ENCODE assay signal across 1 cellular context in the genomic region with DNA sequence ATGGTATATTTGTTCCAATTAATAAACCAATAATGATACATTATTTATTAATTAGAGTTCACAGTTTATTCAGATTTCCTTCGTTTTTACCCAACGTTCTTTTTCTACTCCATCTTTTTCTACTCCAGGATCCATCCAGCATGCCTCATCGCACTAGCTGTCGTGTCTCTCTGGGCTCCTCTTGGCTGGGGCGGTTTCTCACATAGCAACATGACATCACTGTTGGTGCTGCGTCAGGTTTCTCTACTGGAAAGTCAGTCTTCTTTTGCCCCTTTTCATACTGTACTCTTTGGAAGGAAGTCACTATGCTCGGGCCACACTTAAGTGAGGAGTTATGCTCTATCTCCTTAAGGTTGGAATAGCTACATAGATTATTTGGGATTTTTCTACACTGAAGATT.
TF ChIP-seq lines count a peak whose summit lies in the region.

No MANE protein-coding gene starts in this region.

TF ChIP-seq in H1, 55 proteins besides CTCF, POLR2A, EP300 and RAD21:
- TF ChIP-seq, protein P1, sequence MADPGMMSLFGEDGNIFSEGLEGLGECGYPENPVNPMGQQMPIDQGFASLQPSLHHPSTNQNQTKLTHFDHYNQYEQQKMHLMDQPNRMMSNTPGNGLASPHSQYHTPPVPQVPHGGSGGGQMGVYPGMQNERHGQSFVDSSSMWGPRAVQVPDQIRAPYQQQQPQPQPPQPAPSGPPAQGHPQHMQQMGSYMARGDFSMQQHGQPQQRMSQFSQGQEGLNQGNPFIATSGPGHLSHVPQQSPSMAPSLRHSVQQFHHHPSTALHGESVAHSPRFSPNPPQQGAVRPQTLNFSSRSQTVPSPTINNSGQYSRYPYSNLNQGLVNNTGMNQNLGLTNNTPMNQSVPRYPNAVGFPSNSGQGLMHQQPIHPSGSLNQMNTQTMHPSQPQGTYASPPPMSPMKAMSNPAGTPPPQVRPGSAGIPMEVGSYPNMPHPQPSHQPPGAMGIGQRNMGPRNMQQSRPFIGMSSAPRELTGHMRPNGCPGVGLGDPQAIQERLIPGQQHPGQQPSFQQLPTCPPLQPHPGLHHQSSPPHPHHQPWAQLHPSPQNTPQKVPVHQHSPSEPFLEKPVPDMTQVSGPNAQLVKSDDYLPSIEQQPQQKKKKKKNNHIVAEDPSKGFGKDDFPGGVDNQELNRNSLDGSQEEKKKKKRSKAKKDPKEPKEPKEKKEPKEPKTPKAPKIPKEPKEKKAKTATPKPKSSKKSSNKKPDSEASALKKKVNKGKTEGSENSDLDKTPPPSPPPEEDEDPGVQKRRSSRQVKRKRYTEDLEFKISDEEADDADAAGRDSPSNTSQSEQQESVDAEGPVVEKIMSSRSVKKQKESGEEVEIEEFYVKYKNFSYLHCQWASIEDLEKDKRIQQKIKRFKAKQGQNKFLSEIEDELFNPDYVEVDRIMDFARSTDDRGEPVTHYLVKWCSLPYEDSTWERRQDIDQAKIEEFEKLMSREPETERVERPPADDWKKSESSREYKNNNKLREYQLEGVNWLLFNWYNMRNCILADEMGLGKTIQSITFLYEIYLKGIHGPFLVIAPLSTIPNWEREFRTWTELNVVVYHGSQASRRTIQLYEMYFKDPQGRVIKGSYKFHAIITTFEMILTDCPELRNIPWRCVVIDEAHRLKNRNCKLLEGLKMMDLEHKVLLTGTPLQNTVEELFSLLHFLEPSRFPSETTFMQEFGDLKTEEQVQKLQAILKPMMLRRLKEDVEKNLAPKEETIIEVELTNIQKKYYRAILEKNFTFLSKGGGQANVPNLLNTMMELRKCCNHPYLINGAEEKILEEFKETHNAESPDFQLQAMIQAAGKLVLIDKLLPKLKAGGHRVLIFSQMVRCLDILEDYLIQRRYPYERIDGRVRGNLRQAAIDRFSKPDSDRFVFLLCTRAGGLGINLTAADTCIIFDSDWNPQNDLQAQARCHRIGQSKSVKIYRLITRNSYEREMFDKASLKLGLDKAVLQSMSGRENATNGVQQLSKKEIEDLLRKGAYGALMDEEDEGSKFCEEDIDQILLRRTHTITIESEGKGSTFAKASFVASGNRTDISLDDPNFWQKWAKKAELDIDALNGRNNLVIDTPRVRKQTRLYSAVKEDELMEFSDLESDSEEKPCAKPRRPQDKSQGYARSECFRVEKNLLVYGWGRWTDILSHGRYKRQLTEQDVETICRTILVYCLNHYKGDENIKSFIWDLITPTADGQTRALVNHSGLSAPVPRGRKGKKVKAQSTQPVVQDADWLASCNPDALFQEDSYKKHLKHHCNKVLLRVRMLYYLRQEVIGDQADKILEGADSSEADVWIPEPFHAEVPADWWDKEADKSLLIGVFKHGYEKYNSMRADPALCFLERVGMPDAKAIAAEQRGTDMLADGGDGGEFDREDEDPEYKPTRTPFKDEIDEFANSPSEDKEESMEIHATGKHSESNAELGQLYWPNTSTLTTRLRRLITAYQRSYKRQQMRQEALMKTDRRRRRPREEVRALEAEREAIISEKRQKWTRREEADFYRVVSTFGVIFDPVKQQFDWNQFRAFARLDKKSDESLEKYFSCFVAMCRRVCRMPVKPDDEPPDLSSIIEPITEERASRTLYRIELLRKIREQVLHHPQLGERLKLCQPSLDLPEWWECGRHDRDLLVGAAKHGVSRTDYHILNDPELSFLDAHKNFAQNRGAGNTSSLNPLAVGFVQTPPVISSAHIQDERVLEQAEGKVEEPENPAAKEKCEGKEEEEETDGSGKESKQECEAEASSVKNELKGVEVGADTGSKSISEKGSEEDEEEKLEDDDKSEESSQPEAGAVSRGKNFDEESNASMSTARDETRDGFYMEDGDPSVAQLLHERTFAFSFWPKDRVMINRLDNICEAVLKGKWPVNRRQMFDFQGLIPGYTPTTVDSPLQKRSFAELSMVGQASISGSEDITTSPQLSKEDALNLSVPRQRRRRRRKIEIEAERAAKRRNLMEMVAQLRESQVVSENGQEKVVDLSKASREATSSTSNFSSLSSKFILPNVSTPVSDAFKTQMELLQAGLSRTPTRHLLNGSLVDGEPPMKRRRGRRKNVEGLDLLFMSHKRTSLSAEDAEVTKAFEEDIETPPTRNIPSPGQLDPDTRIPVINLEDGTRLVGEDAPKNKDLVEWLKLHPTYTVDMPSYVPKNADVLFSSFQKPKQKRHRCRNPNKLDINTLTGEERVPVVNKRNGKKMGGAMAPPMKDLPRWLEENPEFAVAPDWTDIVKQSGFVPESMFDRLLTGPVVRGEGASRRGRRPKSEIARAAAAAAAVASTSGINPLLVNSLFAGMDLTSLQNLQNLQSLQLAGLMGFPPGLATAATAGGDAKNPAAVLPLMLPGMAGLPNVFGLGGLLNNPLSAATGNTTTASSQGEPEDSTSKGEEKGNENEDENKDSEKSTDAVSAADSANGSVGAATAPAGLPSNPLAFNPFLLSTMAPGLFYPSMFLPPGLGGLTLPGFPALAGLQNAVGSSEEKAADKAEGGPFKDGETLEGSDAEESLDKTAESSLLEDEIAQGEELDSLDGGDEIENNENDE (IDR thresholded peaks at IDR 0.05; ENCODE audit: insufficient replicate concordance, low read length): no peak
- TF ChIP-seq EZH2 (IDR thresholded peaks at IDR 0.05; ENCODE audit: low read depth, low read length, severe bottlenecking) (no peak), ASH2L (IDR thresholded peaks at IDR 0.05; ENCODE audit: low read length) (no peak), TBP (IDR thresholded peaks at IDR 0.05; ENCODE audit: low read depth, low read length) (no peak), PHF8 (conservative IDR thresholded peaks at IDR 0.05; ENCODE audit: low read depth, low read length) (no peak), SIX5 (IDR thresholded peaks at IDR 0.05; ENCODE audit: low read depth, low read length) (no peak), TAF7 (optimal IDR thresholded peaks at IDR 0.05; ENCODE audit: borderline replicate concordance, low read depth, low read length) (no peak), MAFK (IDR thresholded peaks at IDR 0.05; ENCODE audit: low read depth, low read length) (no peak), NANOG (IDR thresholded peaks at IDR 0.05; ENCODE audit: insufficient read depth, low read depth, low read length, poor library complexity, severe bottlenecking) (no peak), SIRT6 (IDR thresholded peaks at IDR 0.05; ENCODE audit: low read length) (no peak)
